ENCODE assay signal across 8 cellular contexts in genomic region chr4:169314906-169315305, GRCh38. TPM values are rescaled to one million over a fixed set of nuclear protein-coding genes. Genes with fewer than 3 reads are reported as not detected.
DNase-seq lines count a peak whose midpoint lies in the region; ATAC-seq and TF ChIP-seq lines count a peak whose summit lies in the region.

No MANE protein-coding gene starts in this region.

- intact Hi-C loops in right cardiac atrium (cut with DNase I): loop anchor here in 1 of 4 donors (10.0 kb wide), 1 partner anchor 290 kb away; no protein-coding TSS in a partner anchor
- intact Hi-C loops in testis (cut with DNase I; ENCODE audit: low total_unique reads): no loop called here
- intact Hi-C loops in activated CD4-positive, alpha-beta memory T cell treated with anti-CD3 and anti-CD28 coated beads for 36 hours (cut with micrococcal nuclease): no loop called here
- intact Hi-C loops in CD4-positive, alpha-beta memory T cell (cut with micrococcal nuclease): no loop called here

- H3K36me3 Mint-ChIP-seq in activated CD4-positive, alpha-beta memory T cell treated with anti-CD3 and anti-CD28 coated beads for 36 hours: no peaks in the 10 kb centered on the region
- H3K36me3 Mint-ChIP-seq in CD4-positive, alpha-beta memory T cell: no peaks in the 10 kb centered on the region

- TF ChIP-seq CTCF in testis (IDR thresholded peaks at IDR 0.05): no peak
- TF ChIP-seq CTCF in GM13976 (IDR thresholded peaks at IDR 0.05; ENCODE audit: borderline replicate concordance, control extremely low read depth, extremely low read depth, insufficient read depth, missing control alignments): no peak

- no peaks in the 10 kb centered on the region for H3K9me3 ChIP-seq in right cardiac atrium (ENCODE audit: control insufficient read depth, low read length)
- H3K9me3 ChIP-seq in testis: no peaks in the 10 kb centered on the region
- H3K9me3 ChIP-seq in CD4-positive, alpha-beta memory T cell (ENCODE audit: control insufficient read depth in 1 of 2, low read length in 2 of 2): no peaks in the 10 kb centered on the region

- POLR2A ChIA-PET in activated CD4-positive, alpha-beta memory T cell treated with anti-CD3 and anti-CD28 coated beads for 36 hours (lab: Charles Lee): no interaction called here
- POLR2A ChIA-PET in CD4-positive, alpha-beta memory T cell (lab: Charles Lee; ENCODE audit: partially characterized antibody): no interaction called here

- CTCF ChIA-PET in activated CD4-positive, alpha-beta memory T cell treated with anti-CD3 and anti-CD28 coated beads for 36 hours (lab: Charles Lee): no interaction called here
- CTCF ChIA-PET in CD4-positive, alpha-beta memory T cell (lab: Charles Lee; ENCODE audit: partially characterized antibody): no interaction called here

- H3K27me3 ChIP-seq in right cardiac atrium (ENCODE audit: control insufficient read depth, insufficient read depth): no peaks in the 10 kb centered on the region
- no peaks in the 10 kb centered on the region for H3K27me3 ChIP-seq in testis
- H3K27me3 ChIP-seq in CD4-positive, alpha-beta memory T cell (ENCODE audit: insufficient read depth, low read length): no peaks in the 10 kb centered on the region

- no peaks in the 10 kb centered on the region for H3K4me1 Mint-ChIP-seq in activated CD4-positive, alpha-beta memory T cell treated with anti-CD3 and anti-CD28 coated beads for 36 hours (ENCODE audit: low read depth)
- H3K4me1 Mint-ChIP-seq in CD4-positive, alpha-beta memory T cell: no peaks in the 10 kb centered on the region

- peak overlapping the region; percentile 25 for H3K4me3 ChIP-seq in right cardiac atrium (ENCODE audit: low read length)
- H3K4me3 ChIP-seq in testis: no peak overlapping the region
- H3K4me3 ChIP-seq in CD4-positive, alpha-beta memory T cell (ENCODE audit: low read length in 2 of 2): no peak overlapping the region

- peaks cover 17% of the 10 kb centered on the region for H3K27me3 Mint-ChIP-seq in activated CD4-positive, alpha-beta memory T cell treated with anti-CD3 and anti-CD28 coated beads for 36 hours
- peaks cover 3 to 18% of the 10 kb centered on the region in 2 donors for H3K27me3 Mint-ChIP-seq in CD4-positive, alpha-beta memory T cell

- DNase-seq in M059J (ENCODE audit: low read depth): peak; percentile 60
- DNase-seq in T1000 (lab: John Stamatoyannopoulos, UW): peak; percentile 15
- DNase-seq in right cardiac atrium: peak; percentile 62 to 88 (median 85)
- peak; percentile 50 for DNase-seq in testis
- DNase-seq in activated CD4-positive, alpha-beta memory T cell treated with anti-CD3 and anti-CD28 coated beads for 36 hours: no peak
- no peak for DNase-seq in CD4-positive, alpha-beta memory T cell
- DNase-seq in effector CD8-positive, alpha-beta T cell (lab: John Stamatoyannopoulos, UW): no peak
- DNase-seq in GM13976 (ENCODE audit: low spot score): no peak

- H3K4me3 Mint-ChIP-seq in activated CD4-positive, alpha-beta memory T cell treated with anti-CD3 and anti-CD28 coated beads for 36 hours: no peak overlapping the region
- no peak overlapping the region for H3K4me3 Mint-ChIP-seq in CD4-positive, alpha-beta memory T cell

- no peaks in the 10 kb centered on the region for H3K36me3 ChIP-seq in testis (ENCODE audit: low read depth, missing control alignments)
- H3K36me3 ChIP-seq in CD4-positive, alpha-beta memory T cell (ENCODE audit: insufficient read depth, low read length): no peaks in the 10 kb centered on the region

- no peaks in the 10 kb centered on the region for H3K9me3 Mint-ChIP-seq in activated CD4-positive, alpha-beta memory T cell treated with anti-CD3 and anti-CD28 coated beads for 36 hours
- peaks cover 0 to 3% (median 0%) of the 10 kb centered on the region in 8 donors for H3K9me3 Mint-ChIP-seq in CD4-positive, alpha-beta memory T cell

- peaks cover 5% of the 10 kb centered on the region for H3K4me1 ChIP-seq in right cardiac atrium (ENCODE audit: control insufficient read depth, insufficient read depth, low read length)
- peaks cover 5% of the 10 kb centered on the region for H3K4me1 ChIP-seq in testis
- H3K4me1 ChIP-seq in CD4-positive, alpha-beta memory T cell (ENCODE audit: insufficient read depth, low read length): no peaks in the 10 kb centered on the region

- no peak overlapping the region for H3K27ac Mint-ChIP-seq in activated CD4-positive, alpha-beta memory T cell treated with anti-CD3 and anti-CD28 coated beads for 36 hours
- no peak overlapping the region for H3K27ac Mint-ChIP-seq in CD4-positive, alpha-beta memory T cell

- peak; percentile 60 to 70 for ATAC-seq in right cardiac atrium

- H3K27ac ChIP-seq in right cardiac atrium (ENCODE audit: low read length) (no peak overlapping the region), testis (no peak overlapping the region)
- no peak overlapping the region for H3K27ac ChIP-seq in CD4-positive, alpha-beta memory T cell (ENCODE audit: low read depth, low read length)

- no peak for TF ChIP-seq POLR2A in testis (IDR thresholded peaks at IDR 0.05)

- 6% methylated on average over 8 of the region's 8 CpGs for WGBS in right cardiac atrium
- 30 to 34% methylated on average over 8 of the region's 8 CpGs for WGBS in testis, 2 donors

- in situ Hi-C loops in GM13976 (cut with MboI; ENCODE audit: low sequenced_read_pairs, unreplicated experiment): no loop called here

RNA-seq across cellular contexts. Expression of gene SH3RF1, which starts 44.1 kb away (rescaled TPM):
- 5.0 and 7.9 TPM in 2 replicates for total RNA-seq in M059J (2014; rRNA removed; shearing (Covaris generic))
- total RNA-seq in right cardiac atrium: 10 to 100 TPM in 2 of 4 donors, 1 to 10 TPM in 2; 7.4 to 16.7 (median 9.9) TPM
- 2.4 TPM for polyA plus RNA-seq in right cardiac atrium
- 10 to 100 TPM; 26.4 to 38.9 TPM for total RNA-seq in testis
- 15.1 TPM for polyA plus RNA-seq in testis (ENCODE audit: insufficient read depth, low read depth, low replicate concordance)
- under 1 TPM; 0.19 to 0.24 TPM for total RNA-seq in activated CD4-positive, alpha-beta memory T cell treated with anti-CD3 and anti-CD28 coated beads for 36 hours
- under 1 TPM in 1 of 2 experiments, not detected in 1; 0.15 TPM for total RNA-seq in CD4-positive, alpha-beta memory T cell
- polyA plus RNA-seq in CD4-positive, alpha-beta memory T cell: under 1 TPM in 1 of 2 donors, not detected in 1; 0.11 TPM

Comparison
In these comparisons a context has a peak if more than half of its experiments do, and no peak if none do; other contexts are left out.
1. DNase-seq: peak in M059J (single experiment), T1000 (single experiment), right cardiac atrium (3 of 3) and testis (single experiment); none in activated CD4-positive, alpha-beta memory T cell treated with anti-CD3 and anti-CD28 coated beads for 36 hours (single experiment), CD4-positive, alpha-beta memory T cell (0 of 5), effector CD8-positive, alpha-beta T cell (single experiment) and GM13976 (single experiment).